ENCODE assay signal across 17 cellular contexts in the genomic region with DNA sequence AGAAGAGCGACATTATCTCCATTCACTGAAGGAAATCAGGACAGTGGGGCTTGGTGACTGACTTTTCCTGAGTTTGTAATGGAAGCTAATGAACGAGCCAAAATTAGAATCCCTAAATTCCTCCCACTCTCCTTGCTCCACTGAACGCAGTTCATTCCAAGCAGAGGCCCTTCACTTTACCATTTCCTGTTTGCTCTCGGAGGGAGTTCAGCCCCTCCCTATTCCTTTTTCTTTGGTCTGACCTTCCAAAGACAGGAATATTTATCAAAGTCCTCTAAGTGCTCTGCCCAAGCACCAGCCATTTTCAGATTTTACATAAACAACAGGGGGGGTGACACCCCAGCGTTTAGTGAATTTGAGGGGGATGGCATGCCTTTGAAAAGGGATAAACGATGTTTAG. TPM values are rescaled to one million over a fixed set of nuclear protein-coding genes. Genes with fewer than 3 reads are reported as not detected.
A peak's percentile ranks its signal among the peaks of the same experiment; 100 is the strongest.
DNase-seq lines count a peak whose midpoint lies in the region; ATAC-seq and TF ChIP-seq lines count a peak whose summit lies in the region.
"Had no signal": no experiment of that assay in that cellular context is flagged by ENCODE, and none has a peak within 500 bp of the region (broad histone marks: within the 10 kb centered on the region; RNA-seq: fewer than 3 reads in every experiment).

No MANE protein-coding gene starts in this region.

- H3K4me1 Mint-ChIP-seq in T-cell: no peaks in the 10 kb centered on the region
- H3K4me1 Mint-ChIP-seq: activated B cell treated with CpG ODN at 0.5 μM for 24 hours; activated naive CD4-positive, alpha-beta T cell treated with anti-CD3 and anti-CD28 coated beads, Interleukin-2, amount 10 ng/mL, durations not matched to agents 7 days and 5 days; CD4-positive, CD25-positive, alpha-beta regulatory T cell; natural killer cell; stimulated activated memory B cell treated with anti-CD40 and anti-IgM and Interleukin-4, amounts not matched to agents 10 μg/mL and 1 μg/mL and 100 μg/mL, for 72 hours had no signal

- no peak overlapping the region for H3K27ac ChIP-seq in HEK293 (ENCODE audit: extremely low read depth, low read depth, low read length)
- no peak overlapping the region for H3K27ac ChIP-seq in parathyroid adenoma

- no peaks in the 10 kb centered on the region for H3K27me3 ChIP-seq in NT2/D1 (ENCODE audit: insufficient read depth, insufficient read length)
- no peaks in the 10 kb centered on the region for H3K27me3 ChIP-seq in parathyroid adenoma (ENCODE audit: control insufficient read depth, insufficient read depth, low read length)
- H3K27me3 ChIP-seq: upper lobe of left lung had no signal

- H3K36me3 Mint-ChIP-seq in T-cell: no peaks in the 10 kb centered on the region
- H3K36me3 Mint-ChIP-seq: activated naive CD4-positive, alpha-beta T cell treated with anti-CD3 and anti-CD28 coated beads, Interleukin-2, amount 10 ng/mL, durations not matched to agents 7 days and 5 days; CD4-positive, CD25-positive, alpha-beta regulatory T cell; natural killer cell; stimulated activated memory B cell treated with anti-CD40 and anti-IgM and Interleukin-4, amounts not matched to agents 10 μg/mL and 1 μg/mL and 100 μg/mL, for 72 hours had no signal

- no peaks in the 10 kb centered on the region for H3K9me3 Mint-ChIP-seq in T-cell
- H3K9me3 Mint-ChIP-seq: activated B cell treated with CpG ODN at 0.5 μM for 24 hours; activated naive CD4-positive, alpha-beta T cell treated with anti-CD3 and anti-CD28 coated beads, Interleukin-2, amount 10 ng/mL, durations not matched to agents 7 days and 5 days; natural killer cell; stimulated activated memory B cell treated with anti-CD40 and anti-IgM and Interleukin-4, amounts not matched to agents 10 μg/mL and 1 μg/mL and 100 μg/mL, for 72 hours had no signal

- H3K4me3 Mint-ChIP-seq in T-cell: no peak overlapping the region
- H3K4me3 Mint-ChIP-seq: activated B cell treated with CpG ODN at 0.5 μM for 24 hours; activated naive CD4-positive, alpha-beta T cell treated with anti-CD3 and anti-CD28 coated beads, Interleukin-2, amount 10 ng/mL, durations not matched to agents 7 days and 5 days; effector memory CD8-positive, alpha-beta T cell; natural killer cell; stimulated activated memory B cell treated with anti-CD40 and anti-IgM and Interleukin-4, amounts not matched to agents 10 μg/mL and 1 μg/mL and 100 μg/mL, for 72 hours had no signal

- H3K4me2 ChIP-seq in parathyroid adenoma (ENCODE audit: low read length): no peak overlapping the region

- H3K4me3 ChIP-seq in HEK293 (ENCODE audit: low read depth, low read length) (no peak overlapping the region), NT2/D1 (ENCODE audit: insufficient read length, low read depth) (no peak overlapping the region), parathyroid adenoma (ENCODE audit: low read depth, low read length) (no peak overlapping the region)
- H3K4me3 ChIP-seq: upper lobe of left lung had no signal

- peak overlapping the region; percentile 41 for H2AFZ ChIP-seq in parathyroid adenoma

- CTCF ChIA-PET in HEK293 (lab: Yijun Ruan, JAX) (interaction anchor here (0.6 to 2.0 kb wide), 2 partner anchors 8 to 18 kb away, joined by 3 to 4 read pairs; no protein-coding TSS in a partner anchor), T-cell (lab: Charles Lee) (no interaction called here)

- H3K9me3 ChIP-seq in HEK293 (ENCODE audit: control insufficient read depth, insufficient read depth, low read depth, low read length): no peaks in the 10 kb centered on the region
- H3K9me3 ChIP-seq in NT2/D1 (ENCODE audit: insufficient read depth, low read length): no peaks in the 10 kb centered on the region
- no peaks in the 10 kb centered on the region for H3K9me3 ChIP-seq in parathyroid adenoma (ENCODE audit: control insufficient read depth, low read length)
- H3K9me3 ChIP-seq: upper lobe of left lung had no signal

- no peak for ATAC-seq in T-cell (replicated peaks in 1 of 4)
- ATAC-seq in HG02885 (IDR thresholded peaks at IDR 0.05; ENCODE audit: poor library complexity, unreplicated experiment): no peak
- ATAC-seq in HG03521 (IDR thresholded peaks at IDR 0.05; ENCODE audit: unreplicated experiment): no peak
- ATAC-seq: effector memory CD8-positive, alpha-beta T cell; natural killer cell; stimulated activated memory B cell treated with anti-CD40 and anti-IgM and Interleukin-4, amounts not matched to agents 10 μg/mL and 1 μg/mL and 100 μg/mL, for 72 hours had no signal

- H3K79me2 ChIP-seq in parathyroid adenoma: no peaks in the 10 kb centered on the region

- TF ChIP-seq CTCF in HEK293 (tag by site-specific recombination; IDR thresholded peaks at IDR 0.05) (no peak), parathyroid adenoma (IDR thresholded peaks at IDR 0.05) (no peak)

- H3K36me3 ChIP-seq in HEK293 (ENCODE audit: control insufficient read depth in 2 of 2, insufficient read depth in 1 of 2, low read length in 2 of 2) (no peaks in the 10 kb centered on the region), NT2/D1 (ENCODE audit: insufficient read depth, insufficient read length, low read length) (no peaks in the 10 kb centered on the region), parathyroid adenoma (ENCODE audit: control insufficient read depth, insufficient read depth, low read length) (no peaks in the 10 kb centered on the region)
- H3K36me3 ChIP-seq: upper lobe of left lung had no signal

- H3K27me3 Mint-ChIP-seq in T-cell: peaks cover 0 to 17% of the 10 kb centered on the region in 2 donors
- H3K27me3 Mint-ChIP-seq: activated B cell treated with CpG ODN at 0.5 μM for 24 hours; activated naive CD4-positive, alpha-beta T cell treated with anti-CD3 and anti-CD28 coated beads, Interleukin-2, amount 10 ng/mL, durations not matched to agents 7 days and 5 days; CD4-positive, CD25-positive, alpha-beta regulatory T cell; effector memory CD8-positive, alpha-beta T cell; stimulated activated memory B cell treated with anti-CD40 and anti-IgM and Interleukin-4, amounts not matched to agents 10 μg/mL and 1 μg/mL and 100 μg/mL, for 72 hours had no signal

- DNase-seq in NT2/D1 (ENCODE audit: low read depth, low spot score) (peak; percentile 74), iPS-NIHi7 (ENCODE audit: extremely low spot score) (peak; percentile 58), SK-N-DZ (ENCODE audit: low spot score) (no peak), T-cell (no peak)
- DNase-seq: activated B cell treated with CpG ODN at 0.5 μM for 24 hours; activated naive CD4-positive, alpha-beta T cell treated with anti-CD3 and anti-CD28 coated beads, Interleukin-2, amount 10 ng/mL, durations not matched to agents 7 days and 5 days; CD4-positive, CD25-positive, alpha-beta regulatory T cell; effector memory CD8-positive, alpha-beta T cell; natural killer cell; NCI-H1105; NCI-H524 treated with DMSO at 0.1 percent for 48 hours; upper lobe of left lung had no signal

- H3K27ac Mint-ChIP-seq in T-cell: no peak overlapping the region
- H3K27ac Mint-ChIP-seq: activated B cell treated with CpG ODN at 0.5 μM for 24 hours; activated naive CD4-positive, alpha-beta T cell treated with anti-CD3 and anti-CD28 coated beads, Interleukin-2, amount 10 ng/mL, durations not matched to agents 7 days and 5 days; CD4-positive, CD25-positive, alpha-beta regulatory T cell; natural killer cell; stimulated activated memory B cell treated with anti-CD40 and anti-IgM and Interleukin-4, amounts not matched to agents 10 μg/mL and 1 μg/mL and 100 μg/mL, for 72 hours had no signal

- H3K4me1 ChIP-seq in HEK293 (ENCODE audit: control insufficient read depth, insufficient read depth, low read length): no peaks in the 10 kb centered on the region
- peaks cover 2% of the 10 kb centered on the region for H3K4me1 ChIP-seq in NT2/D1 (ENCODE audit: insufficient read depth, insufficient read length)
- H3K4me1 ChIP-seq in parathyroid adenoma: no peaks in the 10 kb centered on the region

- H3K9ac ChIP-seq in NT2/D1 (ENCODE audit: insufficient read length, low read depth) (no peak overlapping the region), parathyroid adenoma (no peak overlapping the region)

- POLR2A ChIA-PET in HEK293 (lab: Yijun Ruan, JAX): no interaction called here
- POLR2A ChIA-PET in T-cell (lab: Charles Lee): interaction anchor here in 1 of 2 donors (0.7 kb wide), 1 partner anchor 41 kb away, joined by 3 read pairs; no protein-coding TSS in a partner anchor

TF ChIP-seq in HEK293, 187 proteins besides CTCF, POLR2A, EP300 and RAD21:
- TF ChIP-seq WT1 (tag by site-specific recombination; IDR thresholded peaks at IDR 0.05) (no peak), TRIM28 (IDR thresholded peaks at IDR 0.05; ENCODE audit: borderline replicate concordance, low read length) (peak; percentile 64; the same call in 1 of the 2 replicates), KLF1 (tag by site-specific recombination; IDR thresholded peaks at IDR 0.05) (no peak), MZF1 (tag by site-specific recombination; IDR thresholded peaks at IDR 0.05; ENCODE audit: borderline replicate concordance) (peak; percentile 33; the same call in 1 of the 2 replicates), ZNF596 (tag by site-specific recombination; IDR thresholded peaks at IDR 0.05) (no peak)

RNA-seq across cellular contexts. Expression of a gene that starts 24.0 kb away (rescaled TPM):
- polyA plus RNA-seq in SK-N-DZ (2014; cell fraction: cytosol; rRNA removed): 8.7 and 12.5 TPM in 2 replicates
- polyA plus RNA-seq in SK-N-DZ (2014; cell fraction: nucleus; rRNA removed): 6.6 and 7.0 TPM in 2 replicates
- under 1 TPM in 4 of 5 donors, not detected in 1; 0.23 to 0.51 (median 0.31) TPM for total RNA-seq in T-cell
- total RNA-seq: CD4-positive, CD25-positive, alpha-beta regulatory T cell had no signal
- polyA plus RNA-seq: CD4-positive, CD25-positive, alpha-beta regulatory T cell had no signal

Comparison
In these comparisons a context has a peak if more than half of its experiments do, and no peak if none do; other contexts are left out.
1. DNase-seq: peak in NT2/D1 (single experiment) and iPS-NIHi7 (single experiment); none in SK-N-DZ (single experiment) and T-cell (0 of 34).